2 cellular contexts compared by ENCODE assay signal in the genomic region with DNA sequence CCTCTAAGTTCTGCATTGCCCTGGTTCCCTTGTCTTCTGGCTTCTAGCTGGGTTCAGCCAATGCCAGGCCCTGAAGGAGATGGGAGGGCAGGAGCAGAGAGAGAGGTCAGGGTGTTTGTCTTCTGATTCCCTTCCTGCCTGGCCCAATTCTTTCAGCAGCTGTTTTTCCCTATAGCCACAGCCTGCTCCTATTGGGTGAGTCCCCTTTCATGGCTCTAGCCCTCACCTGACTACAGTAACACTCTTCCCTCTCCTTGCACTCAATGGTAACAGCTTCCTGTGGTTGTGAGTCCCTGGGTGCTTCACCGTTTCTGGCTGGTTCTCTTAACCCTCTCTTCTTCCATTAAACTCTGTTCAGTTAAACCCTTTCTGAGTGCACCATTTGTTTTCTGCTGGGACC.
TF ChIP-seq lines count a peak whose summit lies in the region.

No MANE protein-coding gene starts in this region.

TF ChIP-seq in HCT116, 20 proteins besides CTCF, POLR2A, EP300 and RAD21:
- TF ChIP-seq YY1 (IDR thresholded peaks at IDR 0.05; ENCODE audit: extremely low read depth, insufficient replicate concordance, low read depth, low read length): no peak
- TF ChIP-seq EZH2 (IDR thresholded peaks at IDR 0.05): no peak
- TF ChIP-seq MAX (IDR thresholded peaks at IDR 0.05): no peak
- TF ChIP-seq EZH2phosphoT487 (IDR thresholded peaks at IDR 0.05; ENCODE audit: borderline replicate concordance): no peak
- TF ChIP-seq ZNF274 (IDR thresholded peaks at IDR 0.05; ENCODE audit: low read depth, low read length): no peak
- TF ChIP-seq FOSL1 (IDR thresholded peaks at IDR 0.05; ENCODE audit: low read depth): no peak
- no peak for TF ChIP-seq TCF7L2 (IDR thresholded peaks at IDR 0.05; ENCODE audit: borderline replicate concordance, extremely low read depth, insufficient read depth, insufficient read length)
- no peak for TF ChIP-seq SRF (IDR thresholded peaks at IDR 0.05; ENCODE audit: low read depth)
- no peak for TF ChIP-seq CBX3 (IDR thresholded peaks at IDR 0.05; ENCODE audit: low read depth)
- no peak for TF ChIP-seq ZBTB33 (IDR thresholded peaks at IDR 0.05; ENCODE audit: extremely low read depth, insufficient replicate concordance, low read length)
- TF ChIP-seq CEBPB (IDR thresholded peaks at IDR 0.05; ENCODE audit: low read depth): no peak
- no peak for TF ChIP-seq ELF1 (IDR thresholded peaks at IDR 0.05; ENCODE audit: borderline replicate concordance, low read depth)
- TF ChIP-seq SIN3A (IDR thresholded peaks at IDR 0.05; ENCODE audit: low read depth): no peak
- no peak for TF ChIP-seq EGR1 (IDR thresholded peaks at IDR 0.05; ENCODE audit: low read depth)

TF ChIP-seq in endothelial cell of umbilical vein, 7 proteins besides CTCF, POLR2A, EP300 and RAD21:
- TF ChIP-seq POLR2AphosphoS5 (IDR thresholded peaks at IDR 0.05; ENCODE audit: insufficient read depth, low read depth, low read length) (no peak), JUN (IDR thresholded peaks at IDR 0.05; ENCODE audit: borderline replicate concordance, insufficient read depth, insufficient read length, low read depth) (no peak), MAX (IDR thresholded peaks at IDR 0.05; ENCODE audit: insufficient read depth, insufficient read length) (no peak)
